In the genomic region with DNA sequence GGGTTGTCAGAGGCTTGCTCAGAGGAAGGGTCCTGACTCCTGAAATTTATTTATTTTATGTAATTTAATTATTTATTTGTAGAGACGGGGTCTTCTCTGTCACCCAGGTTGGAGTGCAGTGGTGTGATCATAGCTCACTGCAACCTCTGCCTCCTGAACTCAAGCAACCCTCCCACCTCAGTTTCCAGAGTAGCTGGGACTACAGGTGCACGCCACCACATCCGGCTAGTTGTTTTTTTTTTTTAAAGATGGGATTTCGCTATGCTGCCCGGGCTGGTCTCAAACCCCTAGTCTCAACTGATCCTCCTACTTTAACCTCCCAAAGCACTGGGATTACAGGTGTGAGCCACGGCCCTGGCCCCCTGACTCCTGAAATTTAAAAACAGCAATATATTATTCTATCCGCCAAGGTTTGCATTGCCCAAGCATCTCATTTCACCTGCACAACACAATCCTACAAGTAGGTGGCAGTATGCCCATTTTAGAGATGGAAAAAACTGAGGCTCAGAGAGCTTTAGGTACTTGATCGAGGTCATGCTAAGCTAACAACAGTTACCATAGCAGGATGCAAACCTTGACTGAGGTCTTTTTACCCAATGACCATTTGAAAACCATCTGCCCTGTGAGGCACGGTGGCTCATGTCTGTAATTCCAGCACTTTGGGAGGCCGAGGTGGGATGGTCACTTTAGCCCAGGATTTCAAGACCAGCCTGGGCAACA, we compare ENCODE assay signal across 8 cellular contexts. TPM values are rescaled to one million over a fixed set of nuclear protein-coding genes. Genes with fewer than 3 reads are reported as not detected.
A peak's percentile ranks its signal among the peaks of the same experiment; 100 is the strongest.
DNase-seq lines count a peak whose midpoint lies in the region; ATAC-seq and TF ChIP-seq lines count a peak whose summit lies in the region.

No MANE protein-coding gene starts in this region.

- H3K9me3 ChIP-seq in hepatocyte (ENCODE audit: low read depth) = no peaks in the 10 kb centered on the region

- no peaks in the 10 kb centered on the region for H3K36me3 ChIP-seq in hepatocyte (replicated peaks; ENCODE audit: insufficient read depth, low read depth)

- no peaks in the 10 kb centered on the region for H3K4me1 Mint-ChIP-seq in activated T-helper 2 cell treated with anti-CD3 and anti-CD28 coated beads, Interferon-gamma antibody, Interleukin-2, Interleukin-4, amounts not matched to agents 10 μg/mL and 5 μg/mL and 100 μg/mL, durations not matched to agents 14 hours and 24 hours and 36 hours (ENCODE audit: low read depth)

- TF ChIP-seq CTCF in WI38 (IDR thresholded peaks at IDR 0.05; ENCODE audit: low read depth, low read length) (peak; percentile 30; the same call in 1 of the 2 replicates), hepatocyte (IDR thresholded peaks at IDR 0.05; ENCODE audit: poor library complexity) (peak; percentile 28)

- peak; percentile 59 for DNase-seq in EH (ENCODE audit: low read depth)
- DNase-seq in Jurkat, Clone E6-1 (ENCODE audit: low read depth, low spot score) = peak; percentile 58
- DNase-seq in hepatocyte (ENCODE audit: low spot score) = no peak
- no peak for DNase-seq in DMS153 (lab: John Stamatoyannopoulos, UW)
- no peak for DNase-seq in activated effector memory CD4-positive, alpha-beta T cell treated with Interleukin-2 at 50 U/mL for 16 hours
- DNase-seq in activated T-helper 2 cell treated with anti-CD3 and anti-CD28 coated beads, Interferon-gamma antibody, Interleukin-2, Interleukin-4, amounts not matched to agents 10 μg/mL and 5 μg/mL and 100 μg/mL, durations not matched to agents 14 hours and 24 hours and 36 hours (ENCODE audit: low spot score) = no peak

- H3K4me1 ChIP-seq in hepatocyte (ENCODE audit: insufficient read depth) = peaks cover 5% of the 10 kb centered on the region

- no peak overlapping the region for H3K4me2 ChIP-seq in hepatocyte

- intact Hi-C loops in activated T-helper 2 cell treated with anti-CD3 and anti-CD28 coated beads, Interferon-gamma antibody, Interleukin-2, Interleukin-4, amounts not matched to agents 10 μg/mL and 5 μg/mL and 100 μg/mL, durations not matched to agents 14 hours and 24 hours and 36 hours (cut with micrococcal nuclease) = no loop called here

- no peak overlapping the region for H3K4me3 ChIP-seq in Jurkat, Clone E6-1 (ENCODE audit: low read length)
- H3K4me3 ChIP-seq in WI38 (ENCODE audit: low read depth, low read length) (no peak overlapping the region), hepatocyte (no peak overlapping the region)

- 86% methylated on average over 10 of the region's 10 CpGs for WGBS in hepatocyte (ENCODE audit: low lambda C conversion rate, missing lambda C conversion rate)

- H2AFZ ChIP-seq in hepatocyte = no peak overlapping the region

- no peak for ATAC-seq in GM18520 (IDR thresholded peaks at IDR 0.05; ENCODE audit: unreplicated experiment)

- H3K4me3 Mint-ChIP-seq in activated T-helper 2 cell treated with anti-CD3 and anti-CD28 coated beads, Interferon-gamma antibody, Interleukin-2, Interleukin-4, amounts not matched to agents 10 μg/mL and 5 μg/mL and 100 μg/mL, durations not matched to agents 14 hours and 24 hours and 36 hours (ENCODE audit: low read depth) = no peak overlapping the region

- no peaks in the 10 kb centered on the region for H3K27me3 Mint-ChIP-seq in activated T-helper 2 cell treated with anti-CD3 and anti-CD28 coated beads, Interferon-gamma antibody, Interleukin-2, Interleukin-4, amounts not matched to agents 10 μg/mL and 5 μg/mL and 100 μg/mL, durations not matched to agents 14 hours and 24 hours and 36 hours (ENCODE audit: low read depth)

- H3K27me3 ChIP-seq in hepatocyte = no peaks in the 10 kb centered on the region

- no peak overlapping the region for H3K27ac Mint-ChIP-seq in activated T-helper 2 cell treated with anti-CD3 and anti-CD28 coated beads, Interferon-gamma antibody, Interleukin-2, Interleukin-4, amounts not matched to agents 10 μg/mL and 5 μg/mL and 100 μg/mL, durations not matched to agents 14 hours and 24 hours and 36 hours

- H3K9me3 Mint-ChIP-seq in activated T-helper 2 cell treated with anti-CD3 and anti-CD28 coated beads, Interferon-gamma antibody, Interleukin-2, Interleukin-4, amounts not matched to agents 10 μg/mL and 5 μg/mL and 100 μg/mL, durations not matched to agents 14 hours and 24 hours and 36 hours = no peaks in the 10 kb centered on the region

- no peaks in the 10 kb centered on the region for H4K20me1 ChIP-seq in hepatocyte (ENCODE audit: insufficient read depth, poor library complexity, severe bottlenecking)

- H3K27ac ChIP-seq in hepatocyte = no peak overlapping the region

- H3K79me2 ChIP-seq in hepatocyte = no peaks in the 10 kb centered on the region

- no peaks in the 10 kb centered on the region for H3K9me2 ChIP-seq in hepatocyte (replicated peaks; ENCODE audit: insufficient read depth)

- peaks cover 26% of the 10 kb centered on the region for H3K36me3 Mint-ChIP-seq in activated T-helper 2 cell treated with anti-CD3 and anti-CD28 coated beads, Interferon-gamma antibody, Interleukin-2, Interleukin-4, amounts not matched to agents 10 μg/mL and 5 μg/mL and 100 μg/mL, durations not matched to agents 14 hours and 24 hours and 36 hours (ENCODE audit: low read depth)

RNA-seq across cellular contexts. Expression of a gene that starts 18.1 kb away (rescaled TPM):
- 21.6 TPM for polyA plus RNA-seq in Jurkat, Clone E6-1 (2012; ENCODE audit: insufficient read depth, insufficient read length)
- total RNA-seq in hepatocyte = 43.0 and 50.3 TPM in 2 replicates
- 35.9 and 36.7 TPM in 2 replicates for polyA plus RNA-seq in hepatocyte
- total RNA-seq in activated T-helper 2 cell treated with anti-CD3 and anti-CD28 coated beads, Interferon-gamma antibody, Interleukin-2, Interleukin-4, amounts not matched to agents 10 μg/mL and 5 μg/mL and 100 μg/mL, durations not matched to agents 14 hours and 24 hours and 36 hours = 42.5 and 44.4 TPM in 2 replicates

Comparison
In these comparisons a context has a peak if more than half of its experiments do, and no peak if none do; other contexts are left out.
1. DNase-seq: peak in EH (single experiment) and Jurkat, Clone E6-1 (single experiment); none in hepatocyte (single experiment), DMS153 (single experiment), activated effector memory CD4-positive, alpha-beta T cell treated with Interleukin-2 at 50 U/mL for 16 hours (single experiment) and activated T-helper 2 cell treated with anti-CD3 and anti-CD28 coated beads, Interferon-gamma antibody, Interleukin-2, Interleukin-4, amounts not matched to agents 10 μg/mL and 5 μg/mL and 100 μg/mL, durations not matched to agents 14 hours and 24 hours and 36 hours (single experiment).